13 cellular contexts compared by ENCODE assay signal in genomic region chr11:19453893-19454292, GRCh38.
DNase-seq lines count a peak whose midpoint lies in the region; ATAC-seq and TF ChIP-seq lines count a peak whose summit lies in the region.
"Had no signal": no experiment of that assay in that cellular context is flagged by ENCODE, and none has a peak within 500 bp of the region (broad histone marks: within the 10 kb centered on the region; RNA-seq: fewer than 3 reads in every experiment).

No MANE protein-coding gene starts in this region.

- TF ChIP-seq POLR2A in lower leg skin (IDR thresholded peaks at IDR 0.05) (no peak), esophagus muscularis mucosa (IDR thresholded peaks at IDR 0.05; ENCODE audit: low read depth) (no peak)

- H3K9me3 ChIP-seq in right cardiac atrium (ENCODE audit: control insufficient read depth, low read length) (no peaks in the 10 kb centered on the region), esophagus muscularis mucosa (no peaks in the 10 kb centered on the region)
- H3K9me3 ChIP-seq: Caco-2 had no signal

- H3K4me3 ChIP-seq in right cardiac atrium (ENCODE audit: low read length) (no peak overlapping the region), lower leg skin (ENCODE audit: low read depth, poor library complexity, severe bottlenecking) (no peak overlapping the region), esophagus muscularis mucosa (no peak overlapping the region)

- no peaks in the 10 kb centered on the region for H3K27me3 ChIP-seq in right cardiac atrium (ENCODE audit: control insufficient read depth, insufficient read depth)
- peaks cover 0 to 5% (median 0%) of the 10 kb centered on the region in 4 donors for H3K27me3 ChIP-seq in esophagus muscularis mucosa

- TF ChIP-seq EP300 in esophagus muscularis mucosa (IDR thresholded peaks at IDR 0.05), result no peak

- ATAC-seq in right cardiac atrium, result peak; percentile 8 to 64
- no peak for ATAC-seq in left ventricle myocardium superior

- H3K4me1 ChIP-seq in right cardiac atrium (ENCODE audit: control insufficient read depth, insufficient read depth, low read length), result no peaks in the 10 kb centered on the region
- no peaks in the 10 kb centered on the region for H3K4me1 ChIP-seq in esophagus muscularis mucosa
- H3K4me1 ChIP-seq: Caco-2 had no signal

- DNase-seq in right cardiac atrium, result peak in 2 of 3 donors; percentile 60 to 68
- DNase-seq in left ventricle myocardium superior, result no peak
- DNase-seq in epithelial cell of prostate (ENCODE audit: low read depth, low spot score), result peak; percentile 73
- DNase-seq in lower leg skin (ENCODE audit: low spot score in 2 of 2), result peak; percentile 48 to 74
- DNase-seq in amniotic stem cell (lab: John Stamatoyannopoulos, UW), result no peak
- no peak for DNase-seq in esophagus muscularis mucosa (ENCODE audit: extremely low spot score)
- DNase-seq in germinal center (ENCODE audit: low spot score), result no peak
- no peak for DNase-seq in activated CD8-positive, alpha-beta memory T cell treated with anti-CD3 and anti-CD28 coated beads for 24 hours
- DNase-seq: Caco-2; NCI-H1694 treated with DMSO at 0.1 percent for 48 hours; NCI-H510A treated with DMSO at 0.1 percent for 48 hours; stimulated activated CD4-positive, alpha-beta T cell treated with anti-CD3 and anti-CD28 coated beads, Interleukin-2, amount 100 ng/mL, for 24 hours had no signal

- H3K36me3 ChIP-seq in esophagus muscularis mucosa, result no peaks in the 10 kb centered on the region

- TF ChIP-seq CTCF in lower leg skin (IDR thresholded peaks at IDR 0.05) (no peak), esophagus muscularis mucosa (IDR thresholded peaks at IDR 0.05) (no peak)

- whole genome bisulfite sequencing in right cardiac atrium, result 62% methylated on average over 8 of the region's 8 CpGs
- 51 to 61% methylated on average over 8 of the region's 8 CpGs for WGBS in lower leg skin, 2 donors
- 77% methylated on average over 8 of the region's 8 CpGs for whole genome bisulfite sequencing in esophagus muscularis mucosa

- H3K27ac ChIP-seq in right cardiac atrium (ENCODE audit: low read length) (no peak overlapping the region), epithelial cell of prostate (no peak overlapping the region), esophagus muscularis mucosa (replicated peaks in 1 of 4) (no peak overlapping the region)
- H3K27ac ChIP-seq: KMS-11 had no signal

- intact Hi-C loops in right cardiac atrium (cut with DNase I) (no loop called here), left ventricle myocardium superior (cut with micrococcal nuclease) (no loop called here), lower leg skin (cut with DNase I; ENCODE audit: low total_unique reads) (no loop called here), esophagus muscularis mucosa (cut with DNase I) (no loop called here)

Comparison
In these comparisons a context has a peak if more than half of its experiments do, and no peak if none do; other contexts are left out.
1. DNase-seq: peak in right cardiac atrium (2 of 3), epithelial cell of prostate (single experiment) and lower leg skin (2 of 2); none in left ventricle myocardium superior (single experiment), amniotic stem cell (single experiment), esophagus muscularis mucosa (single experiment), germinal center (single experiment) and activated CD8-positive, alpha-beta memory T cell treated with anti-CD3 and anti-CD28 coated beads for 24 hours (single experiment).